14 cellular contexts compared by ENCODE assay signal in genomic region chr17:19316756-19317358, GRCh38. TPM values are rescaled to one million over a fixed set of nuclear protein-coding genes. Genes with fewer than 3 reads are reported as not detected.
DNase-seq lines count a peak whose midpoint lies in the region; ATAC-seq and TF ChIP-seq lines count a peak whose summit lies in the region.
"Had no signal": no experiment of that assay in that cellular context is flagged by ENCODE, and none has a peak within 500 bp of the region (broad histone marks: within the 10 kb centered on the region; RNA-seq: fewer than 3 reads in every experiment).

No MANE protein-coding gene starts in this region.

- H3K27me3 Mint-ChIP-seq in neural crest cell (ENCODE audit: low read depth): no peaks in the 10 kb centered on the region

- H3K27me3 ChIP-seq in right atrium auricular region: no peaks in the 10 kb centered on the region
- no peaks in the 10 kb centered on the region for H3K27me3 ChIP-seq in esophagus squamous epithelium
- H3K27me3 ChIP-seq: suprapubic skin had no signal

- H3K4me1 ChIP-seq in right atrium auricular region (peaks cover 0 to 55% of the 10 kb centered on the region in 2 donors), esophagus squamous epithelium (peaks cover 24 to 39% (median 33%) of the 10 kb centered on the region in 3 donors)

- no peak for TF ChIP-seq CTCF in right atrium auricular region (IDR thresholded peaks at IDR 0.05)
- no peak for TF ChIP-seq CTCF in esophagus squamous epithelium (IDR thresholded peaks at IDR 0.05)
- TF ChIP-seq CTCF in neural crest cell (conservative IDR thresholded peaks at IDR 0.05): no peak

- H3K4me3 ChIP-seq in right atrium auricular region (no peak overlapping the region), esophagus squamous epithelium (no peak overlapping the region)
- H3K4me3 ChIP-seq: GM12878, HAP-1, lung, suprapubic skin had no signal

- no peaks in the 10 kb centered on the region for H3K9me3 ChIP-seq in right atrium auricular region
- no peaks in the 10 kb centered on the region for H3K9me3 ChIP-seq in esophagus squamous epithelium
- H3K9me3 ChIP-seq: HAP-1, suprapubic skin had no signal

- H3K36me3 Mint-ChIP-seq in neural crest cell (ENCODE audit: low read depth): peaks cover 11% of the 10 kb centered on the region

- peak overlapping the region; percentile 94 for H3K27ac Mint-ChIP-seq in neural crest cell (ENCODE audit: unreplicated experiment)
- H3K27ac Mint-ChIP-seq: activated T-helper 2 cell treated with anti-CD3 and anti-CD28 coated beads, Interferon-gamma antibody, Interleukin-2, Interleukin-4, amounts not matched to agents 10 μg/mL and 5 μg/mL and 100 μg/mL, durations not matched to agents 14 hours and 24 hours and 36 hours had no signal

- intact Hi-C loops in left ventricle myocardium superior (cut with micrococcal nuclease) (no loop called here), esophagus squamous epithelium (cut with DNase I) (no loop called here)

- H3K36me3 ChIP-seq in right atrium auricular region: peaks cover 35% of the 10 kb centered on the region
- peaks cover 0 to 95% (median 13%) of the 10 kb centered on the region in 3 donors for H3K36me3 ChIP-seq in esophagus squamous epithelium

- H3K4me1 Mint-ChIP-seq in neural crest cell: peaks cover 44% of the 10 kb centered on the region

- H3K4me3 Mint-ChIP-seq in neural crest cell: peak overlapping the region; percentile 74

- 90 to 92% methylated on average over 2 to 3 of the region's 3 CpGs for WGBS in esophagus squamous epithelium, 2 donors

- no peak for ATAC-seq in left ventricle myocardium superior
- no peak for ATAC-seq in GM18907 (IDR thresholded peaks at IDR 0.05; ENCODE audit: unreplicated experiment)
- ATAC-seq in HG03439 (IDR thresholded peaks at IDR 0.05; ENCODE audit: unreplicated experiment): no peak

- no peak for TF ChIP-seq POLR2A in esophagus squamous epithelium (IDR thresholded peaks at IDR 0.05)

- H3K27ac ChIP-seq in right atrium auricular region: peak overlapping the region; percentile 42 to 79
- H3K27ac ChIP-seq in esophagus squamous epithelium: peak overlapping the region; percentile 6 to 67 (median 44)
- H3K27ac ChIP-seq: suprapubic skin had no signal

- H3K9me3 Mint-ChIP-seq in neural crest cell: no peaks in the 10 kb centered on the region
- H3K9me3 Mint-ChIP-seq: activated T-helper 2 cell treated with anti-CD3 and anti-CD28 coated beads, Interferon-gamma antibody, Interleukin-2, Interleukin-4, amounts not matched to agents 10 μg/mL and 5 μg/mL and 100 μg/mL, durations not matched to agents 14 hours and 24 hours and 36 hours had no signal

- DNase-seq in right atrium auricular region (ENCODE audit: low spot score) (no peak), left ventricle myocardium superior (no peak), esophagus squamous epithelium (lab: John Stamatoyannopoulos, UW) (no peak), neural crest cell (ENCODE audit: low read depth, low spot score) (no peak), H4 (ENCODE audit: low spot score) (no peak), HT-29 (ENCODE audit: low spot score) (no peak)
- DNase-seq: activated CD4-positive, alpha-beta T cell treated with anti-CD3 and anti-CD28 coated beads, Interleukin-2, amount 50 U/mL, for 1 hour had no signal

RNA-seq across cellular contexts. Expression of gene B9D1, which starts 45.7 kb away (rescaled TPM):
- total RNA-seq in right atrium auricular region: 10 to 100 TPM; 18.7 to 24.6 TPM
- 5.9 TPM for total RNA-seq in left ventricle myocardium superior
- total RNA-seq in esophagus squamous epithelium: 10 to 100 TPM in 3 of 4 donors, 1 to 10 TPM in 1; 9.2 to 24.5 (median 13.0) TPM
- 15.4 and 17.9 TPM in 2 replicates for total RNA-seq in neural crest cell
- total RNA-seq in H4 (2014; rRNA removed; shearing (Covaris generic)): 46.3 and 73.2 TPM in 2 replicates
- total RNA-seq in HT-29 (2014; rRNA removed; shearing (Covaris generic)): 28.1 and 29.3 TPM in 2 replicates
